In genomic region chr5:142937265-142937877, GRCh38 we compare ENCODE assay signal across 16 cellular contexts.
DNase-seq lines count a peak whose midpoint lies in the region; ATAC-seq and TF ChIP-seq lines count a peak whose summit lies in the region.
"Had no signal": no experiment of that assay in that cellular context is flagged by ENCODE, and none has a peak within 500 bp of the region (broad histone marks: within the 10 kb centered on the region; RNA-seq: fewer than 3 reads in every experiment).

No MANE protein-coding gene starts in this region.

- intact Hi-C loops in natural killer cell (cut with micrococcal nuclease), result no loop called here

- peaks cover 75 to 77% of the 10 kb centered on the region in 2 donors for H3K4me1 Mint-ChIP-seq in natural killer cell treated with Interleukin-12 subunit alpha and Interleukin-12 subunit beta and Interleukin-15 and Interleukin-18, amount 100 ng/mL, for 72 hours (ENCODE audit: low read depth in 2 of 2)
- peaks cover 55 to 68% of the 10 kb centered on the region in 2 donors for H3K4me1 Mint-ChIP-seq in natural killer cell
- H3K4me1 Mint-ChIP-seq in osteocyte (ENCODE audit: unreplicated experiment), result peaks cover 27% of the 10 kb centered on the region

- peaks cover 21% of the 10 kb centered on the region for H3K36me3 Mint-ChIP-seq in natural killer cell treated with Interleukin-12 subunit alpha and Interleukin-12 subunit beta and Interleukin-15 and Interleukin-18, amount 100 ng/mL, for 72 hours
- H3K36me3 Mint-ChIP-seq in natural killer cell (no peaks in the 10 kb centered on the region), osteocyte (ENCODE audit: unreplicated experiment) (peaks cover 5% of the 10 kb centered on the region)

- in situ Hi-C loops in SK-MEL-5 (cut with HindIII; ENCODE audit: low pct_unique_long_range_greater_than_20kb, low sequenced_read_pairs), result no loop called here

- no peaks in the 10 kb centered on the region for H3K27me3 Mint-ChIP-seq in natural killer cell treated with Interleukin-12 subunit alpha and Interleukin-12 subunit beta and Interleukin-15 and Interleukin-18, amount 100 ng/mL, for 72 hours
- H3K27me3 Mint-ChIP-seq in natural killer cell (ENCODE audit: low read depth in 2 of 2), result no peaks in the 10 kb centered on the region
- H3K27me3 Mint-ChIP-seq in osteocyte (ENCODE audit: unreplicated experiment), result no peaks in the 10 kb centered on the region
- H3K27me3 Mint-ChIP-seq: CD4-positive, alpha-beta T cell had no signal

- H3K27ac Mint-ChIP-seq in natural killer cell treated with Interleukin-12 subunit alpha and Interleukin-12 subunit beta and Interleukin-15 and Interleukin-18, amount 100 ng/mL, for 72 hours, result peak overlapping the region; percentile 91 to 96
- H3K27ac Mint-ChIP-seq in natural killer cell (peak overlapping the region in 1 of 2 donors; percentile 63), osteocyte (ENCODE audit: unreplicated experiment) (peak overlapping the region; percentile 49)
- H3K27ac Mint-ChIP-seq: CD4-positive, alpha-beta T cell had no signal

- no peaks in the 10 kb centered on the region for H3K9me3 Mint-ChIP-seq in natural killer cell treated with Interleukin-12 subunit alpha and Interleukin-12 subunit beta and Interleukin-15 and Interleukin-18, amount 100 ng/mL, for 72 hours
- H3K9me3 Mint-ChIP-seq in natural killer cell (no peaks in the 10 kb centered on the region), osteocyte (ENCODE audit: unreplicated experiment) (no peaks in the 10 kb centered on the region)
- H3K9me3 Mint-ChIP-seq: CD4-positive, alpha-beta T cell had no signal

- H3K4me3 Mint-ChIP-seq in natural killer cell treated with Interleukin-12 subunit alpha and Interleukin-12 subunit beta and Interleukin-15 and Interleukin-18, amount 100 ng/mL, for 72 hours, result peak overlapping the region; percentile 28
- H3K4me3 Mint-ChIP-seq in natural killer cell, result no peak overlapping the region
- no peak overlapping the region for H3K4me3 Mint-ChIP-seq in osteocyte (ENCODE audit: unreplicated experiment)
- H3K4me3 Mint-ChIP-seq: CD4-positive, alpha-beta T cell had no signal

- TF ChIP-seq CTCF in natural killer cell (IDR thresholded peaks at IDR 0.05) (no peak), osteocyte (IDR thresholded peaks at IDR 0.05) (no peak)

- DNase-seq in natural killer cell treated with Interleukin-12 subunit alpha and Interleukin-12 subunit beta and Interleukin-15 and Interleukin-18, amount 100 ng/mL, for 72 hours (ENCODE audit: low spot score), result no peak
- DNase-seq in natural killer cell, result no peak
- peak; percentile 3 for DNase-seq in SK-MEL-5 (ENCODE audit: low read depth, low spot score)
- no peak for DNase-seq in osteocyte (ENCODE audit: extremely low spot score, unreplicated experiment)
- DNase-seq in AML-193 (lab: John Stamatoyannopoulos, UW), result no peak
- DNase-seq in COR-L47 (lab: John Stamatoyannopoulos, UW), result no peak
- DNase-seq: BE2C; CD4-positive, alpha-beta T cell; DMS153; IMR-90; NCI-H1105 treated with DMSO at 0.1 percent for 48 hours; NCI-H2029 treated with DMSO at 0.1 percent for 48 hours; NCI-H2171 treated with DMSO at 0.1 percent for 48 hours; NCI-H524 treated with DMSO at 0.1 percent for 48 hours; Right ventricle myocardium superior had no signal

- no peak for ATAC-seq in natural killer cell treated with Interleukin-12 subunit alpha and Interleukin-12 subunit beta and Interleukin-15 and Interleukin-18, amount 100 ng/mL, for 72 hours
- ATAC-seq in natural killer cell (no peak), GM21737 (IDR thresholded peaks at IDR 0.05; ENCODE audit: unreplicated experiment) (no peak)
